Comparison of ENCODE assay signal across 8 cellular contexts in genomic region chr5:80216753-80217596, GRCh38. TPM values are rescaled to one million over a fixed set of nuclear protein-coding genes. Genes with fewer than 3 reads are reported as not detected.
DNase-seq lines count a peak whose midpoint lies in the region; ATAC-seq and TF ChIP-seq lines count a peak whose summit lies in the region.

No MANE protein-coding gene starts in this region.

- H2AFZ ChIP-seq in DND-41 (ENCODE audit: low read depth, low read length), result no peak overlapping the region

- no peaks in the 10 kb centered on the region for H3K9me3 ChIP-seq in DND-41 (ENCODE audit: insufficient read depth, low read length, severe bottlenecking)

- no peak overlapping the region for H3K4me3 ChIP-seq in DND-41 (ENCODE audit: low read depth in 1 of 2, low read length in 2 of 2)

- H3K27me3 ChIP-seq in DND-41 (ENCODE audit: insufficient read depth, low read length, poor library complexity), result no peaks in the 10 kb centered on the region

- H3K36me3 ChIP-seq in DND-41 (ENCODE audit: insufficient read depth, low read length), result peaks cover 6% of the 10 kb centered on the region

- no peak for TF ChIP-seq CTCF in DND-41 (IDR thresholded peaks at IDR 0.05; ENCODE audit: borderline replicate concordance, extremely low read depth, low read length, poor library complexity, severe bottlenecking)

- peaks cover 11% of the 10 kb centered on the region for H3K4me1 ChIP-seq in DND-41 (ENCODE audit: insufficient read depth, low read length)

- ATAC-seq in DND-41 (ENCODE audit: insufficient read depth, low read depth) (0 out of 3 replicates have a peak, but pooled peaks have one; percentile 27), esophagus mucosa (peak; percentile 71), sciatic nerve (peak; percentile 58), GM19452 (IDR thresholded peaks at IDR 0.05; ENCODE audit: unreplicated experiment) (no peak), GM19035 (IDR thresholded peaks at IDR 0.05; ENCODE audit: unreplicated experiment) (no peak)

- no peak overlapping the region for H3K4me2 ChIP-seq in DND-41 (ENCODE audit: insufficient read depth, low read length)

- intact Hi-C loops in sciatic nerve (cut with DNase I), result no loop called here

- peaks cover 92% of the 10 kb centered on the region for H3K79me2 ChIP-seq in DND-41 (ENCODE audit: insufficient read depth, low read length)

- H4K20me1 ChIP-seq in DND-41 (ENCODE audit: insufficient read depth, low read length), result peaks cover 14% of the 10 kb centered on the region; the same call in 1 of the 2 replicates

- H3K27ac ChIP-seq in DND-41 (ENCODE audit: low read length), result no peak overlapping the region; the same call in 1 of the 2 replicates

- no peak overlapping the region for H3K9ac ChIP-seq in DND-41 (ENCODE audit: low read depth, low read length)

- DNase-seq in DND-41 (no peak), OCI-M1 (lab: John Stamatoyannopoulos, UW) (peak; percentile 19), sciatic nerve (ENCODE audit: low spot score) (no peak), DMS53 (lab: John Stamatoyannopoulos, UW) (no peak), HuH-7 (ENCODE audit: low spot score) (no peak)

RNA-seq across cellular contexts. Expression of gene SERINC5, which starts 38.9 kb away (rescaled TPM):
- total RNA-seq in esophagus mucosa, result 71.3 TPM
- 70.2 TPM for total RNA-seq in sciatic nerve

Comparison
In these comparisons a context has a peak if more than half of its experiments do, and no peak if none do; other contexts are left out.
1. ATAC-seq: peak in DND-41 (single experiment), esophagus mucosa (single experiment) and sciatic nerve (single experiment); none in GM19452 (single experiment) and GM19035 (single experiment).